In the genomic region with DNA sequence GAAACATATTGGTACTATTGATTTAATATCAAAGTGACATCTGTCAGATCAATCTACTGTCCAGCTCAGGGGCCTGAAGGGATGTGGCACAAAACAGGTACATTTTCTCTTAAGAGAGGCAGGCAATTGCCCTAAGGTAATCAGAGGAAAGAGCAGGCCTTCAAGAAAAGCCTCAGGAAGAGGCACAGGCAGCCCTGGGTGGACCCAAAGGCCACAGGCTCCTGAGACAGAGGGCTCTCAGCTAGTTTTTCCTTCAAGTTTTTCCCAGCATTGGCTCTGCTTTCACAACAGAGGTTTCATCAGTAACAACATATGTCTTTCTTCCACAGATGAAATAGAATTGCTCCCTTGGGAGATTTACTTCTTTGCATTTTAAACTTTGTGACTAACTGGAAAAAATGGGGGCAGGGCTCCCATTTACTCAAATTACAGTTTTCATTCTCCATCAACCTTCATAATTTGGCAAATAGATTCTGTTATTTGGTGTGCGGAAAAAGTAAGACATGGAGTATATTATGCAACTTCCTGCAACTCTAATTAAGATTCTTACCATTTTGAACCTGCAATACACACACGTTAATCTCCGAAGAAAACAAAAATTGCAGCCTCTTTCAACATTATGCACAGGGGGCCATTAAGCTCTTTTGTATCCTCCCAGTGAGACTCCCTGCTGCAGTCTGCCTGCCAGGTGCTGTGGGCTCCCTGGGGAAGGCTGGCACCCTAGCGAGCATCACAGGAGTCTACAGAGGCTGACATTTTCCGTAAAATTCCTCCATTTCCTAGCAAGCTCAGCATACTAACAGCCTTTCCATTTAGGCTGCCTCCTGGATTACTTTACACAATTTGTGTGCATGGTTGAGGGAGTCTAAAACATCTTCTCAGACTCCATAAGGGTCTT, we compare ENCODE assay signal across 21 cellular contexts.
DNase-seq lines count a peak whose midpoint lies in the region; ATAC-seq and TF ChIP-seq lines count a peak whose summit lies in the region.
"Had no signal": no experiment of that assay in that cellular context is flagged by ENCODE, and none has a peak within 500 bp of the region (broad histone marks: within the 10 kb centered on the region; RNA-seq: fewer than 3 reads in every experiment).

No MANE protein-coding gene starts in this region.

- ATAC-seq in HG03571 (IDR thresholded peaks at IDR 0.05; ENCODE audit: unreplicated experiment) (no peak), HG03159 (IDR thresholded peaks at IDR 0.05; ENCODE audit: unreplicated experiment) (no peak), HG03521 (IDR thresholded peaks at IDR 0.05; ENCODE audit: unreplicated experiment) (no peak)
- ATAC-seq: left lobe of liver; stimulated activated naive CD8-positive, alpha-beta T cell treated with anti-CD3 and anti-CD28 coated beads, Interleukin-15, Interleukin-2, amounts not matched to agents 100 U/mL and 50 U/mL, for 24 hours; upper lobe of right lung had no signal

- no peak for TF ChIP-seq CTCF in fibroblast of mammary gland (conservative IDR thresholded peaks at IDR 0.05; ENCODE audit: control insufficient read depth, insufficient read depth, low read depth, low read length)
- no peak for TF ChIP-seq CTCF in GM10248 (IDR thresholded peaks at IDR 0.05; ENCODE audit: control extremely low read depth, extremely low read depth, low read depth, missing control alignments)

- CTCF ChIA-PET in GM10248 (lab: Yijun Ruan, JAX) = no interaction called here

- POLR2A ChIA-PET in GM10248 (lab: Yijun Ruan, JAX) = no interaction called here

- no peak overlapping the region for H3K4me3 ChIP-seq in fibroblast of mammary gland (ENCODE audit: control insufficient read depth, low read depth, low read length)
- H3K4me3 ChIP-seq: esophagus squamous epithelium, upper lobe of right lung had no signal

- DNase-seq in NOMO-1 treated with DMSO at 0.1 percent for 48 hours (lab: John Stamatoyannopoulos, UW; ENCODE audit: unreplicated experiment) = peak; percentile 28
- DNase-seq in NOMO-1 treated with dmso at 0.1 percent for 144 hours (lab: John Stamatoyannopoulos, UW; ENCODE audit: unreplicated experiment) = no peak
- peak; percentile 57 for DNase-seq in NCI-H345 (lab: John Stamatoyannopoulos, UW)
- peak; percentile 47 for DNase-seq in fibroblast of mammary gland (ENCODE audit: low read depth)
- DNase-seq in GM10248 (ENCODE audit: extremely low spot score) = no peak
- DNase-seq: activated CD4-positive, alpha-beta T cell treated with anti-CD3 and anti-CD28 coated beads, Interleukin-2, amount 10 ng/mL, durations not matched to agents 24 days and 14 days; activated T-cell treated with anti-CD3 and anti-CD28 coated beads for 4 hours; brain microvascular endothelial cell; esophagus squamous epithelium; GF-D8; NCI-H187; NK-92 treated with Interleukin-12 subunit alpha and Interleukin-12 subunit beta, amount 100 ng/mL, for 24 hours; posterior cingulate gyrus; SHP77; stimulated activated naive CD8-positive, alpha-beta T cell treated with anti-CD3 and anti-CD28 coated beads, Interleukin-15, Interleukin-2, amounts not matched to agents 100 U/mL and 50 U/mL, for 24 hours; T1000; upper lobe of right lung had no signal

Comparison
In these comparisons a context has a peak if more than half of its experiments do, and no peak if none do; other contexts are left out.
1. DNase-seq: peak in NOMO-1 treated with DMSO at 0.1 percent for 48 hours (single experiment), NCI-H345 (single experiment) and fibroblast of mammary gland (single experiment); none in NOMO-1 treated with dmso at 0.1 percent for 144 hours (single experiment) and GM10248 (single experiment).